In the genomic region with DNA sequence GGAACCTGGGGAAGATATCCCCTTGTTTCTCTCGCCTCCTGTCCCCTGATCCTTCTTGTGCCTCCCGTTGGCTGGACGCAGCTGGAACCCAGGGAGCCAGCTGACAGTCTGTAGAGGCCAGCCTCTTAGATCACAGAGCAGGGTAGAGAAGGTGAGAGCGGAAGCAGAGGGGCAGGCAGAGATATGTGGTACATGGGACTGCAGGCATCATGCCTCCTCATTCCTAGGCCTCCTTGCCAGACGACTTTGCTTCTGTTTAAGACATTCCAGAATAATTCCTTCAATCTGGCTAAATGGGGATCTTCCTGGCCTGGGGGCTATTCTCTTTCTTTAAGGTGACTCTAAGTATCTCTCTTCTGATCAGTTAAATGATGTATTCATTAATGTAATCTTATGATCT, we compare ENCODE assay signal across 19 cellular contexts.
DNase-seq lines count a peak whose midpoint lies in the region; ATAC-seq and TF ChIP-seq lines count a peak whose summit lies in the region.
"Had no signal": no experiment of that assay in that cellular context is flagged by ENCODE, and none has a peak within 500 bp of the region (broad histone marks: within the 10 kb centered on the region; RNA-seq: fewer than 3 reads in every experiment).

No MANE protein-coding gene starts in this region.

- no peak overlapping the region for H2BK120ac ChIP-seq in trophoblast cell (ENCODE audit: insufficient read depth, low read length, poor library complexity)

- H3K4ac ChIP-seq in trophoblast cell (ENCODE audit: low read depth, low read length) = no peak overlapping the region

- H3K27ac Mint-ChIP-seq in natural killer cell treated with Interleukin-12 subunit alpha and Interleukin-12 subunit beta and Interleukin-15 and Interleukin-18, amount 100 ng/mL, for 72 hours = no peak overlapping the region
- H3K27ac Mint-ChIP-seq in natural killer cell = no peak overlapping the region
- no peak overlapping the region for H3K27ac Mint-ChIP-seq in activated CD4-positive, alpha-beta memory T cell treated with anti-CD3 and anti-CD28 coated beads for 36 hours
- no peak overlapping the region for H3K27ac Mint-ChIP-seq in chondrocyte (ENCODE audit: unreplicated experiment)
- H3K27ac Mint-ChIP-seq: B cell; CD4-positive, CD25-positive, alpha-beta regulatory T cell; CD8-positive, alpha-beta memory T cell; GM23338; HFFc6 had no signal

- H3K79me2 ChIP-seq in trophoblast cell (ENCODE audit: control insufficient read depth, insufficient read depth, low read length, poor library complexity) = no peaks in the 10 kb centered on the region

- H3K4me1 ChIP-seq in trophoblast cell (ENCODE audit: control insufficient read depth in 1 of 2, insufficient read depth in 2 of 2, low read length in 2 of 2) = peaks cover 4% of the 10 kb centered on the region in 2 experiments
- no peaks in the 10 kb centered on the region for H3K4me1 ChIP-seq in upper lobe of right lung

- no peaks in the 10 kb centered on the region for H3K27me3 ChIP-seq in trophoblast cell (ENCODE audit: insufficient read depth, low read length)
- H3K27me3 ChIP-seq in upper lobe of right lung = no peaks in the 10 kb centered on the region
- H3K27me3 ChIP-seq: BLaER1 had no signal

- H3K4me1 Mint-ChIP-seq in natural killer cell treated with Interleukin-12 subunit alpha and Interleukin-12 subunit beta and Interleukin-15 and Interleukin-18, amount 100 ng/mL, for 72 hours (ENCODE audit: low read depth in 2 of 2) = no peaks in the 10 kb centered on the region
- H3K4me1 Mint-ChIP-seq in natural killer cell (no peaks in the 10 kb centered on the region), chondrocyte (ENCODE audit: low read depth) (no peaks in the 10 kb centered on the region)
- peaks cover 11% of the 10 kb centered on the region for H3K4me1 Mint-ChIP-seq in activated CD4-positive, alpha-beta memory T cell treated with anti-CD3 and anti-CD28 coated beads for 36 hours (ENCODE audit: low read depth)
- H3K4me1 Mint-ChIP-seq: CD8-positive, alpha-beta memory T cell had no signal

- no peak for TF ChIP-seq POLR2A in GM18505 (IDR thresholded peaks at IDR 0.05; ENCODE audit: borderline replicate concordance, extremely low read depth, insufficient read depth, insufficient read length)

- H4K12ac ChIP-seq in trophoblast cell (ENCODE audit: low read depth, low read length) = no peak overlapping the region

- no CpG with 5 or more reads among the region's 5 CpGs for WGBS in trophoblast cell (ENCODE audit: extremely low coverage, insufficient coverage, insufficient read length)

- DNase-seq in natural killer cell treated with Interleukin-12 subunit alpha and Interleukin-12 subunit beta and Interleukin-15 and Interleukin-18, amount 100 ng/mL, for 72 hours (ENCODE audit: low spot score) = no peak
- DNase-seq in natural killer cell (no peak), islet precursor cell (peak; percentile 83), trophoblast cell (no peak), upper lobe of right lung (no peak), chondrocyte (ENCODE audit: low spot score) (no peak)
- DNase-seq in activated CD4-positive, alpha-beta memory T cell treated with anti-CD3 and anti-CD28 coated beads for 36 hours = no peak
- DNase-seq: CD4-positive, CD25-positive, alpha-beta regulatory T cell; CD8-positive, alpha-beta memory T cell; DMS53; DMS79 treated with DMSO at 0.1 percent for 48 hours; HFFc6 had no signal

- no peak overlapping the region for H2AK5ac ChIP-seq in trophoblast cell (ENCODE audit: low read length)

- POLR2A ChIA-PET in activated CD4-positive, alpha-beta memory T cell treated with anti-CD3 and anti-CD28 coated beads for 36 hours (lab: Charles Lee) = no interaction called here

- no peaks in the 10 kb centered on the region for H3K36me3 ChIP-seq in trophoblast cell (ENCODE audit: control insufficient read depth in 1 of 2, insufficient read depth in 2 of 2, low read length in 2 of 2)
- no peaks in the 10 kb centered on the region for H3K36me3 ChIP-seq in upper lobe of right lung
- H3K36me3 ChIP-seq: BLaER1, HAP-1 had no signal

- H3K14ac ChIP-seq in trophoblast cell (ENCODE audit: low read length) = peak overlapping the region; percentile 43

- peaks cover 6% of the 10 kb centered on the region in 2 donors for H3K27me3 Mint-ChIP-seq in natural killer cell treated with Interleukin-12 subunit alpha and Interleukin-12 subunit beta and Interleukin-15 and Interleukin-18, amount 100 ng/mL, for 72 hours
- peaks cover 3 to 7% of the 10 kb centered on the region in 2 donors for H3K27me3 Mint-ChIP-seq in natural killer cell (ENCODE audit: low read depth in 2 of 2)
- H3K27me3 Mint-ChIP-seq in activated CD4-positive, alpha-beta memory T cell treated with anti-CD3 and anti-CD28 coated beads for 36 hours = peaks cover 2% of the 10 kb centered on the region
- H3K27me3 Mint-ChIP-seq in chondrocyte (ENCODE audit: low read depth) = peaks cover 9% of the 10 kb centered on the region
- H3K27me3 Mint-ChIP-seq: B cell had no signal

- no peak overlapping the region for H3K4me3 ChIP-seq in trophoblast cell (ENCODE audit: low read depth, low read length)
- H3K4me3 ChIP-seq in upper lobe of right lung = no peak overlapping the region
- H3K4me3 ChIP-seq: BLaER1, GM23338, HAP-1 had no signal

- no peak overlapping the region for H3K4me2 ChIP-seq in trophoblast cell (ENCODE audit: low read length)
- H3K4me2 ChIP-seq: BLaER1, GM23338 had no signal

- peak; percentile 33 to 36 for ATAC-seq in natural killer cell treated with Interleukin-12 subunit alpha and Interleukin-12 subunit beta and Interleukin-15 and Interleukin-18, amount 100 ng/mL, for 72 hours
- ATAC-seq in natural killer cell (no peak), upper lobe of right lung (peak; percentile 21), GM18505 (IDR thresholded peaks at IDR 0.05; ENCODE audit: unreplicated experiment) (no peak)
- ATAC-seq: GM23338 had no signal

- H3K4me3 Mint-ChIP-seq in natural killer cell treated with Interleukin-12 subunit alpha and Interleukin-12 subunit beta and Interleukin-15 and Interleukin-18, amount 100 ng/mL, for 72 hours = no peak overlapping the region
- no peak overlapping the region for H3K4me3 Mint-ChIP-seq in natural killer cell
- H3K4me3 Mint-ChIP-seq in activated CD4-positive, alpha-beta memory T cell treated with anti-CD3 and anti-CD28 coated beads for 36 hours = no peak overlapping the region
- H3K4me3 Mint-ChIP-seq in chondrocyte (ENCODE audit: unreplicated experiment) = no peak overlapping the region
- H3K4me3 Mint-ChIP-seq: B cell; CD4-positive, CD25-positive, alpha-beta regulatory T cell; CD8-positive, alpha-beta memory T cell; GM23338; HFFc6 had no signal

- H3K9me3 ChIP-seq in trophoblast cell (ENCODE audit: insufficient read depth, low read depth, low read length) (no peaks in the 10 kb centered on the region), upper lobe of right lung (no peaks in the 10 kb centered on the region)
- H3K9me3 ChIP-seq: BLaER1, HAP-1 had no signal

- no peak overlapping the region for H4K8ac ChIP-seq in trophoblast cell (ENCODE audit: low read depth, low read length)

- H3K36me3 Mint-ChIP-seq in natural killer cell treated with Interleukin-12 subunit alpha and Interleukin-12 subunit beta and Interleukin-15 and Interleukin-18, amount 100 ng/mL, for 72 hours = no peaks in the 10 kb centered on the region
- H3K36me3 Mint-ChIP-seq in natural killer cell = no peaks in the 10 kb centered on the region
- no peaks in the 10 kb centered on the region for H3K36me3 Mint-ChIP-seq in activated CD4-positive, alpha-beta memory T cell treated with anti-CD3 and anti-CD28 coated beads for 36 hours
- H3K36me3 Mint-ChIP-seq in chondrocyte (ENCODE audit: low read depth) = peaks cover 2% of the 10 kb centered on the region
- H3K36me3 Mint-ChIP-seq: CD4-positive, CD25-positive, alpha-beta regulatory T cell had no signal

- H3K27ac ChIP-seq in trophoblast cell (ENCODE audit: low read depth, low read length) (no peak overlapping the region), upper lobe of right lung (no peak overlapping the region)
- H3K27ac ChIP-seq: 22Rv1, BLaER1, C4-2B had no signal

- no peak overlapping the region for H3K23ac ChIP-seq in trophoblast cell (ENCODE audit: low read length)

- H3K9me3 Mint-ChIP-seq in natural killer cell treated with Interleukin-12 subunit alpha and Interleukin-12 subunit beta and Interleukin-15 and Interleukin-18, amount 100 ng/mL, for 72 hours = no peaks in the 10 kb centered on the region
- no peaks in the 10 kb centered on the region for H3K9me3 Mint-ChIP-seq in natural killer cell
- no peaks in the 10 kb centered on the region for H3K9me3 Mint-ChIP-seq in activated CD4-positive, alpha-beta memory T cell treated with anti-CD3 and anti-CD28 coated beads for 36 hours
- H3K9me3 Mint-ChIP-seq in chondrocyte (ENCODE audit: low read depth) = no peaks in the 10 kb centered on the region
- H3K9me3 Mint-ChIP-seq: CD8-positive, alpha-beta memory T cell; GM23338; HFFc6 had no signal

- no peak overlapping the region for H2AFZ ChIP-seq in trophoblast cell (ENCODE audit: insufficient read depth, low read length, poor library complexity)
- H2AFZ ChIP-seq: GM23338 had no signal

- CTCF ChIA-PET in activated CD4-positive, alpha-beta memory T cell treated with anti-CD3 and anti-CD28 coated beads for 36 hours (lab: Charles Lee) = no interaction called here

- TF ChIP-seq CTCF in natural killer cell (IDR thresholded peaks at IDR 0.05) (no peak), upper lobe of right lung (IDR thresholded peaks at IDR 0.05) (no peak), chondrocyte (IDR thresholded peaks at IDR 0.05) (no peak)

- peaks cover 2% of the 10 kb centered on the region for H3K79me1 ChIP-seq in trophoblast cell (ENCODE audit: low read length)

- no peak overlapping the region for H2BK5ac ChIP-seq in trophoblast cell (ENCODE audit: low read depth, low read length, poor library complexity)

- intact Hi-C loops in natural killer cell (cut with micrococcal nuclease) = no loop called here
- intact Hi-C loops in upper lobe of right lung (cut with DNase I) = no loop called here
- intact Hi-C loops in activated CD4-positive, alpha-beta memory T cell treated with anti-CD3 and anti-CD28 coated beads for 36 hours (cut with micrococcal nuclease) = no loop called here

- peak overlapping the region; percentile 21 for H3K18ac ChIP-seq in trophoblast cell (ENCODE audit: low read length)

- H4K91ac ChIP-seq in trophoblast cell (ENCODE audit: low read depth, low read length) = no peak overlapping the region

- no peak overlapping the region for H3K9ac ChIP-seq in trophoblast cell (ENCODE audit: low read length)
- H3K9ac ChIP-seq: BLaER1 had no signal

- H2BK12ac ChIP-seq in trophoblast cell (ENCODE audit: low read length) = peak overlapping the region; percentile 51

Comparison
In these comparisons a context has a peak if more than half of its experiments do, and no peak if none do; other contexts are left out.
1. ATAC-seq: peak in natural killer cell treated with Interleukin-12 subunit alpha and Interleukin-12 subunit beta and Interleukin-15 and Interleukin-18, amount 100 ng/mL, for 72 hours (2 of 2) and upper lobe of right lung (single experiment); none in natural killer cell (0 of 3) and GM18505 (single experiment).